ENCODE assay signal across 8 cellular contexts in the genomic region with DNA sequence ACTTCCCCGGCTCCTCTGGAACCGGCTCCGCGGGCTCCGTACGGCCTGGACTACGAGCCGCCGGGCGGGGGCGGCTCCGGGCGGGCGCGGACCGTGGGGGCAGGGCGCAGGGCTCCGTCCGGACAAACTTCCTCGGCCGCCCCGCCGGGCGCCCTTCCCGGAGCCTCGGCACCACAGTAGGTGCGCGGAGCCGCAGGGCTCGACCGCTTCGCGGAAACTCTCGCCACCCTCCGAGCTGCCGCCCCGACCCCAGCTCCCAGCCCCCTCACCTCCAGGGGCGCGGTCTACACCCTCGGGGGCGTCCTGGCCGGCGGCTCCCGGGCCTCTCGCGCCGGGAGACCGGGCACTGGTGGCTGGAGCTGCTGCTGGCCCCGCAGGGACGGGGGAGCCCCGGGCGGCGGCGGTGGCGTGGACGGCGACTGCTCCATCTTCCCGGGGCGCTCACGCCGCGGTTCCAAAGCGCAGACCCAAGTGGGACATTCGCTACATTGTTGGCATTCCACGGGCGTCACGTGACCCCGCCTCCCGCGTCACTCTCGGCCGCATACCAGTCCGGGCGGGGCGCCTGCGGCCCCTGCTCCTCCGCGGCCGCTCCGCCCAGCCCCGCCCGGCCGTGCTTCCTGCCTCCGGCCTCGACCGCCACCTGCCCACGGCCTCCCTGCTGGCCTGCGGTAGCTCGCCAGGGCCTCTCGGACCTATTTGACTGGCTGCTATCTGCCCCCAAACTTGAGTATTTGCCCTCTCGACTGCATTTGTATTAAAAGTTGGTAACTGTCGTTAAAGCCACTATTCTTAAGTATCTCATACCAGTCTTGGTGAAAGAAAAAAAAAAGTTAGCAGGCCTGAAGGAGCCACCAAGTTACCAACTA. TPM values are rescaled to one million over a fixed set of nuclear protein-coding genes. Genes with fewer than 3 reads are reported as not detected.
DNase-seq lines count a peak whose midpoint lies in the region; ATAC-seq and TF ChIP-seq lines count a peak whose summit lies in the region.

Gene LATS2 (minus strand): TSS at position 510 of the 869 bp plus-strand sequence. CDS start 15,560 bp downstream, outside the sequence.

- ATAC-seq in HG03354 (IDR thresholded peaks at IDR 0.05; ENCODE audit: poor library complexity, severe bottlenecking, unreplicated experiment) (peak; percentile 92), naive B cell (ENCODE audit: low read depth in 2 of 2) (peak; percentile 84 to 88)

- intact Hi-C loops in CD14-positive monocyte (cut with micrococcal nuclease) = loop anchor here (5.0 kb wide), 2 partner anchors 39 to 119 kb away; no protein-coding TSS in a partner anchor
- intact Hi-C loops in PC-9 (cut with micrococcal nuclease; ENCODE audit: unreplicated experiment) = loop anchor here (2.0 to 10.0 kb wide), 2 partner anchors 63 to 115 kb away; partner anchors contain the start of genes MRPL57 and SKA3

- POLR2A ChIA-PET in PC-9 (lab: Charles Lee; ENCODE audit: unreplicated experiment) = no interaction called here

- H3K79me2 ChIP-seq in PC-9 (ENCODE audit: low read depth) = peaks cover 29% of the 10 kb centered on the region

- H3F3A ChIP-seq in PC-9 (ENCODE audit: insufficient read depth, low read depth) = peaks cover 6% of the 10 kb centered on the region; the same call in 1 of the 2 replicates

- H4K20me1 ChIP-seq in PC-9 (ENCODE audit: insufficient read depth) = peaks cover 10% of the 10 kb centered on the region

- H3K4me1 ChIP-seq in PC-9 (replicated peaks; ENCODE audit: insufficient read depth) = 0 out of 2 replicates have a peak, but pooled peaks cover 13% of the 10 kb centered on the region

- H3K36me3 ChIP-seq in PC-9 (ENCODE audit: low read depth) = no peaks in the 10 kb centered on the region

- peak within 1 kb of the TSS; percentile 76 for H3K4me2 ChIP-seq in PC-9

- no peaks in the 10 kb centered on the region for H3K9me2 ChIP-seq in PC-9 (ENCODE audit: insufficient read depth)

- no TSS peak for BruUV-seq in PC-9 (replicated peaks; lab: Mats Ljungman, UMichigan)

- H3K4me3 ChIP-seq in PC-9 (peak within 1 kb of the TSS; percentile 79), fibroblast of pulmonary artery (replicated peaks; ENCODE audit: low read depth, low read length) (peak within 1 kb of the TSS; percentile 76)

- H3K4me3 Mint-ChIP-seq in CD14-positive monocyte = peak within 1 kb of the TSS; percentile 84 to 90
- peak within 1 kb of the TSS; percentile 79 to 97 (median 90) for H3K4me3 Mint-ChIP-seq in naive B cell
- H3K4me3 Mint-ChIP-seq in stimulated activated naive CD8-positive, alpha-beta T cell treated with anti-CD3 and anti-CD28 coated beads, Interleukin-15, Interleukin-2, amounts not matched to agents 100 ng/mL and 50 ng/mL, for 24 hours = peak within 1 kb of the TSS; percentile 82

- TF ChIP-seq CTCF in CD14-positive monocyte (IDR thresholded peaks at IDR 0.05) = no peak
- no peak for TF ChIP-seq CTCF in PC-9 (conservative IDR thresholded peaks at IDR 0.05)
- TF ChIP-seq CTCF in fibroblast of pulmonary artery (IDR thresholded peaks at IDR 0.05; ENCODE audit: low read length, missing control alignments) = peak; percentile 7

- CTCF ChIA-PET in PC-9 (lab: Charles Lee) = no interaction called here

- H2AFZ ChIP-seq in PC-9 = peak within 1 kb of the TSS; percentile 73

- no peaks in the 10 kb centered on the region for H3K9me3 Mint-ChIP-seq in CD14-positive monocyte
- H3K9me3 Mint-ChIP-seq in naive B cell = no peaks in the 10 kb centered on the region
- no peaks in the 10 kb centered on the region for H3K9me3 Mint-ChIP-seq in stimulated activated naive CD8-positive, alpha-beta T cell treated with anti-CD3 and anti-CD28 coated beads, Interleukin-15, Interleukin-2, amounts not matched to agents 100 ng/mL and 50 ng/mL, for 24 hours

- H3K9me3 ChIP-seq in PC-9 (ENCODE audit: insufficient read depth, low read depth) = no peaks in the 10 kb centered on the region

- no peaks in the 10 kb centered on the region for H3K27me3 ChIP-seq in PC-9 (ENCODE audit: insufficient read depth, low read depth)

- H3K36me3 Mint-ChIP-seq in CD14-positive monocyte = peaks cover 5 to 9% of the 10 kb centered on the region in 2 donors
- no peaks in the 10 kb centered on the region for H3K36me3 Mint-ChIP-seq in naive B cell
- no peaks in the 10 kb centered on the region for H3K36me3 Mint-ChIP-seq in stimulated activated naive CD8-positive, alpha-beta T cell treated with anti-CD3 and anti-CD28 coated beads, Interleukin-15, Interleukin-2, amounts not matched to agents 100 ng/mL and 50 ng/mL, for 24 hours (ENCODE audit: low read depth)

- H3K4me1 Mint-ChIP-seq in CD14-positive monocyte (peaks cover 57% of the 10 kb centered on the region), naive B cell (peaks cover 6 to 9% (median 7%) of the 10 kb centered on the region in 3 donors)
- H3K4me1 Mint-ChIP-seq in stimulated activated naive CD8-positive, alpha-beta T cell treated with anti-CD3 and anti-CD28 coated beads, Interleukin-15, Interleukin-2, amounts not matched to agents 100 ng/mL and 50 ng/mL, for 24 hours (ENCODE audit: low read depth) = peaks cover 4% of the 10 kb centered on the region

- peak within 1 kb of the TSS; percentile 49 for H3K27ac ChIP-seq in PC-9

- DNase-seq in CD14-positive monocyte (ENCODE audit: low spot score) (peak; percentile 93), GM19238 (ENCODE audit: insufficient read length, low spot score) (peak; percentile 80), PC-9 (peak; percentile 78 to 90), fibroblast of pulmonary artery (ENCODE audit: low read depth) (peak; percentile 96), naive B cell (peak; percentile 66)
- DNase-seq in activated effector memory CD4-positive, alpha-beta T cell treated with anti-CD3 and anti-CD28 coated beads, Interleukin-2, amount 50 U/mL, for 16 hours = peak; percentile 83

- H3K27ac Mint-ChIP-seq in CD14-positive monocyte (peak within 1 kb of the TSS; percentile 85 to 94 (median 90)), naive B cell (peak within 1 kb of the TSS in 5 of 6 donors; percentile 11 to 90 (median 84))
- H3K27ac Mint-ChIP-seq in stimulated activated naive CD8-positive, alpha-beta T cell treated with anti-CD3 and anti-CD28 coated beads, Interleukin-15, Interleukin-2, amounts not matched to agents 100 ng/mL and 50 ng/mL, for 24 hours = peak within 1 kb of the TSS; percentile 79

- peaks cover 0 to 6% (median 0%) of the 10 kb centered on the region in 3 donors for H3K27me3 Mint-ChIP-seq in CD14-positive monocyte (ENCODE audit: low read depth in 3 of 3)
- peaks cover 9 to 17% (median 17%) of the 10 kb centered on the region in 3 donors for H3K27me3 Mint-ChIP-seq in naive B cell
- peaks cover 34% of the 10 kb centered on the region for H3K27me3 Mint-ChIP-seq in stimulated activated naive CD8-positive, alpha-beta T cell treated with anti-CD3 and anti-CD28 coated beads, Interleukin-15, Interleukin-2, amounts not matched to agents 100 ng/mL and 50 ng/mL, for 24 hours

RNA-seq across cellular contexts. Expression of gene LATS2, which starts in this region (rescaled TPM):
- polyA plus RNA-seq in CD14-positive monocyte = 1 to 10 TPM in 1 of 2 donors, under 1 TPM in 1; 0.96 to 1.0 TPM
- total RNA-seq in PC-9 (2021) = 12.3 and 15.2 TPM in 2 replicates
- polyA plus RNA-seq in naive B cell (ENCODE audit: low read depth in 6 of 6) = under 1 TPM in 5 of 6 donors, not detected in 1; 0.07 to 0.68 (median 0.21) TPM

Comparison
In these comparisons a context has a peak if more than half of its experiments do, and no peak if none do; other contexts are left out.
1. Peak in every context shown above with its lines: DNase-seq, ATAC-seq, H3K4me3 ChIP-seq and H3K27ac ChIP-seq.
2. Peak in DNase-seq and ATAC-seq in naive B cell; RNA of the gene not detected or under 1 TPM.